Comparison of ENCODE assay signal across 8 cellular contexts in genomic region chr11:32706985-32707736, GRCh38.
DNase-seq lines count a peak whose midpoint lies in the region; ATAC-seq and TF ChIP-seq lines count a peak whose summit lies in the region.

No MANE protein-coding gene starts in this region.

- POLR2A ChIA-PET in AG04450 (lab: Yijun Ruan, JAX), result no interaction called here
- POLR2A ChIA-PET in naive thymus-derived CD8-positive, alpha-beta T cell (lab: Charles Lee), result no interaction called here

- CTCF ChIA-PET in AG04450 (lab: Charles Lee), result interaction anchor here (0.6 kb wide), 1 partner anchor 384 kb away, joined by 3 read pairs; no protein-coding TSS in a partner anchor

- peaks cover 20% of the 10 kb centered on the region for H3K9me3 ChIP-seq in AG04450 (ENCODE audit: control insufficient read depth, insufficient read depth, low read length)
- H3K9me3 ChIP-seq in colonic mucosa, result no peaks in the 10 kb centered on the region
- H3K9me3 ChIP-seq in HAP-1, result no peaks in the 10 kb centered on the region

- H3K4me1 ChIP-seq in colonic mucosa (no peaks in the 10 kb centered on the region), HAP-1 (no peaks in the 10 kb centered on the region)

- H3K36me3 Mint-ChIP-seq in naive thymus-derived CD8-positive, alpha-beta T cell, result no peaks in the 10 kb centered on the region

- H3K9ac ChIP-seq in colonic mucosa (ENCODE audit: low read depth in 2 of 2, low read length in 2 of 2), result no peak overlapping the region

- peak; percentile 96 for ATAC-seq in GM19463 (IDR thresholded peaks at IDR 0.05; ENCODE audit: unreplicated experiment)
- peak; percentile 95 for ATAC-seq in HG03469 (IDR thresholded peaks at IDR 0.05; ENCODE audit: unreplicated experiment)
- ATAC-seq in naive thymus-derived CD8-positive, alpha-beta T cell, result no peak

- H3K36me3 ChIP-seq in colonic mucosa (no peaks in the 10 kb centered on the region), HAP-1 (replicated peaks) (no peaks in the 10 kb centered on the region)

- H3K4me3 ChIP-seq in AG04450 (ENCODE audit: low read depth, low read length), result no peak overlapping the region
- no peak overlapping the region for H3K4me3 ChIP-seq in colonic mucosa
- H3K4me3 ChIP-seq in HAP-1, result no peak overlapping the region

- no peak overlapping the region for H3K4me3 Mint-ChIP-seq in naive thymus-derived CD8-positive, alpha-beta T cell

- H3K27me3 ChIP-seq in AG04450 (ENCODE audit: control insufficient read depth, insufficient read depth, low read length) (peaks cover 7% of the 10 kb centered on the region), colonic mucosa (no peaks in the 10 kb centered on the region), HAP-1 (ENCODE audit: low read depth) (no peaks in the 10 kb centered on the region)

- intact Hi-C loops in colonic mucosa (cut with DNase I), result no loop called here

- peaks cover 0 to 5% (median 0%) of the 10 kb centered on the region in 9 donors for H3K9me3 Mint-ChIP-seq in naive thymus-derived CD8-positive, alpha-beta T cell

- no peak for TF ChIP-seq CTCF in AG04450 (IDR thresholded peaks at IDR 0.05; ENCODE audit: low read depth, low read length)
- no peak for TF ChIP-seq CTCF in colonic mucosa (IDR thresholded peaks at IDR 0.05)

- no peak overlapping the region for H3K27ac Mint-ChIP-seq in naive thymus-derived CD8-positive, alpha-beta T cell

- peaks cover 5 to 31% (median 18%) of the 10 kb centered on the region in 5 donors for H3K27me3 Mint-ChIP-seq in naive thymus-derived CD8-positive, alpha-beta T cell

- H3K27ac ChIP-seq in AG04450 (ENCODE audit: low read depth, low read length), result no peak overlapping the region
- H3K27ac ChIP-seq in colonic mucosa, result peak overlapping the region; percentile 9

- no peaks in the 10 kb centered on the region for H3K4me1 Mint-ChIP-seq in naive thymus-derived CD8-positive, alpha-beta T cell

- in situ Hi-C loops in HAP-1 (cut with MboI; ENCODE audit: low sequenced_read_pairs), result no loop called here

- DNase-seq in AG04450 (ENCODE audit: low read depth, low spot score) (peak; percentile 21), colonic mucosa (no peak), DMS153 treated with DMSO at 0.1 percent for 48 hours (lab: John Stamatoyannopoulos, UW; ENCODE audit: unreplicated experiment) (no peak), HAP-1 (ENCODE audit: low spot score in 2 of 2) (no peak), NCI-H69 (lab: John Stamatoyannopoulos, UW) (no peak)
- no peak for DNase-seq in naive thymus-derived CD8-positive, alpha-beta T cell

Comparison
In these comparisons a context has a peak if more than half of its experiments do, and no peak if none do; other contexts are left out.
1. ATAC-seq: peak in GM19463 (single experiment) and HG03469 (single experiment); none in naive thymus-derived CD8-positive, alpha-beta T cell (0 of 2).